In the genomic region with DNA sequence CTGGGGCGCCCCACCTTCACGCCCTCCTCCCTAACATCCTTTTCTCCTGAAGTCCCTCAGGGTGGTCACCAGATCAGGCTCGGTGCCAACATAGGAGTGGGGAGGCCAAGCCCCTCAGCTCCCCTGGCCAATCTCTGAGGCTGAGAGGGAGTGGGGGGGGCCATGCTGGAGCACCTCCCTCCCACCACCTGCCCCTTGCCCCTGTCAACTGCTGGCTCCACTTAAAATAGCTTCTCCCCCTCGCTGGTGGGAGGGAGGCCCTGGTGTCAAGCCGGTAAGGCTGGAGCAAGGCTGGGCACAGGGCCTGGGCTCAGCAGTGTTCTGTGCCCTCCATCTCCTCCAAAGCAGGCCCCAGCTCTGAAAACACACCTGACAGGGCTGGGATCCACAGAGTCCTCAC, we compare ENCODE assay signal across 9 cellular contexts. TPM values are rescaled to one million over a fixed set of nuclear protein-coding genes. Genes with fewer than 3 reads are reported as not detected.
A peak's percentile ranks its signal among the peaks of the same experiment; 100 is the strongest.
DNase-seq lines count a peak whose midpoint lies in the region; ATAC-seq, FAIRE-seq and TF ChIP-seq lines count a peak whose summit lies in the region.
"Had no signal": no experiment of that assay in that cellular context is flagged by ENCODE, and none has a peak within 500 bp of the region (broad histone marks: within the 10 kb centered on the region; RNA-seq: fewer than 3 reads in every experiment).

No MANE protein-coding gene starts in this region.

- H3K36me3 Mint-ChIP-seq in HFFc6 (ENCODE audit: low read depth) = no peaks in the 10 kb centered on the region

- H3K9me3 ChIP-seq in body of pancreas = no peaks in the 10 kb centered on the region
- H3K9me3 ChIP-seq in kidney (ENCODE audit: control insufficient read depth in 1 of 2, low read length in 2 of 2) = no peaks in the 10 kb centered on the region
- H3K9me3 ChIP-seq in stomach smooth muscle (ENCODE audit: control insufficient read depth in 2 of 2, low read length in 2 of 2) = no peaks in the 10 kb centered on the region

- no peaks in the 10 kb centered on the region for H3K36me3 ChIP-seq in body of pancreas (replicated peaks in 1 of 2; ENCODE audit: insufficient read depth in 1 of 2, low read depth in 2 of 2)
- H3K36me3 ChIP-seq in kidney (ENCODE audit: control insufficient read depth in 1 of 2, insufficient read depth in 2 of 2, low read length in 2 of 2) = no peaks in the 10 kb centered on the region
- H3K36me3 ChIP-seq in stomach smooth muscle (ENCODE audit: control insufficient read depth in 2 of 2, insufficient read depth in 2 of 2, low read length in 2 of 2) = no peaks in the 10 kb centered on the region

- H3K27ac ChIP-seq in body of pancreas (peak overlapping the region in 3 of 4 donors; percentile 85 to 91 (median 89)), kidney (ENCODE audit: low read depth in 2 of 2, low read length in 2 of 2) (peak overlapping the region; percentile 6 to 63), stomach smooth muscle (ENCODE audit: low read length) (peak overlapping the region; percentile 91)

- no peaks in the 10 kb centered on the region for H3K9me3 Mint-ChIP-seq in HFFc6

- no peak for FAIRE-seq in kidney (lab: Jason Lieb, UNC)

- no peak for TF ChIP-seq CTCF in HFFc6 (IDR thresholded peaks at IDR 0.05)
- TF ChIP-seq CTCF in body of pancreas (IDR thresholded peaks at IDR 0.05) = no peak
- TF ChIP-seq CTCF in kidney (IDR thresholded peaks at IDR 0.05; ENCODE audit: borderline replicate concordance, extremely low read depth, insufficient read depth) = no peak

- H3K27me3 Mint-ChIP-seq in HFFc6 (ENCODE audit: insufficient read depth) = peaks cover 5% of the 10 kb centered on the region

- TF ChIP-seq POLR2A in body of pancreas (IDR thresholded peaks at IDR 0.05) = no peak

- WGBS in body of pancreas, 2 donors = 42 to 58% methylated on average over 2 to 5 of the region's 5 CpGs

- H3K4me3 ChIP-seq in body of pancreas (no peak overlapping the region), kidney (ENCODE audit: low read length in 2 of 2) (no peak overlapping the region), stomach smooth muscle (ENCODE audit: low read length in 2 of 2) (peak overlapping the region; percentile 19 to 55)

- H3K27me3 ChIP-seq in body of pancreas (no peaks in the 10 kb centered on the region), stomach smooth muscle (ENCODE audit: control insufficient read depth in 1 of 2, insufficient read depth in 2 of 2, low read length in 2 of 2) (no peaks in the 10 kb centered on the region)

- DNase-seq in HFFc6 (no peak), body of pancreas (no peak), kidney (no peak), NCI-H1417 treated with DMSO at 0.1 percent for 48 hours (lab: John Stamatoyannopoulos, UW) (no peak), KG1 (lab: John Stamatoyannopoulos, UW) (no peak)
- no peak for DNase-seq in effector CD4-positive, alpha-beta T cell
- DNase-seq: NCI-H187 treated with DMSO at 0.1 percent for 48 hours had no signal

- peaks cover 52% of the 10 kb centered on the region for H3K4me1 Mint-ChIP-seq in HFFc6 (ENCODE audit: low read depth)

- H3K27ac Mint-ChIP-seq in HFFc6 = peak overlapping the region; percentile 93

- H3K9ac ChIP-seq in kidney (ENCODE audit: low read length in 2 of 2) (no peak overlapping the region), stomach smooth muscle (ENCODE audit: low read length in 2 of 2) (peak overlapping the region; percentile 45 to 51)

- H3K4me3 Mint-ChIP-seq in HFFc6 = peak overlapping the region; percentile 42

- intact Hi-C loops in body of pancreas (cut with DNase I) = no loop called here
- intact Hi-C loops in kidney (cut with DNase I) = no loop called here

- no peak for ATAC-seq in body of pancreas
- ATAC-seq in HG03439 (IDR thresholded peaks at IDR 0.05; ENCODE audit: unreplicated experiment) = no peak

- H3K4me1 ChIP-seq in body of pancreas = peaks cover 85% of the 10 kb centered on the region
- peaks cover 40 to 68% of the 10 kb centered on the region in 2 donors for H3K4me1 ChIP-seq in kidney (ENCODE audit: control insufficient read depth in 1 of 2, insufficient read depth in 1 of 2, low read depth in 1 of 2, low read length in 2 of 2)
- peaks cover 85% of the 10 kb centered on the region for H3K4me1 ChIP-seq in stomach smooth muscle (ENCODE audit: control insufficient read depth, insufficient read depth, low read length)

RNA-seq across cellular contexts. Expression of a gene that starts 4.9 kb away (rescaled TPM):
- 100 to 1,000 TPM; 280 to 370 (median 291) TPM for total RNA-seq in HFFc6 (2021; fragmentation: NEBNext Ultra II Directional; extraction: Animal tissue kit (Norgen Biotek cat#: 25700))
- 100 to 1,000 TPM; 113 to 140 TPM for total RNA-seq in body of pancreas
- 383 TPM for total RNA-seq in kidney
- polyA plus RNA-seq in kidney (ENCODE audit: insufficient read depth, low read depth, low replicate concordance) = 128 TPM

RNA-seq across cellular contexts. Expression of a gene that starts 24.2 kb away (rescaled TPM):
- total RNA-seq in HFFc6 (2021; fragmentation: NEBNext Ultra II Directional; extraction: Animal tissue kit (Norgen Biotek cat#: 25700)) = 1 to 10 TPM; 1.4 to 2.5 (median 1.9) TPM
- total RNA-seq in body of pancreas (1 to 10 TPM; 3.4 to 7.3 TPM), kidney (16.7 TPM)
- polyA plus RNA-seq in kidney (ENCODE audit: insufficient read depth, low read depth, low replicate concordance) = 14.5 TPM

RNA-seq across cellular contexts. Expression of a gene that starts 32.4 kb away (rescaled TPM):
- 10 to 100 TPM in 1 of 6 experiments, 1 to 10 TPM in 5; 6.0 to 10.2 (median 7.8) TPM for total RNA-seq in HFFc6 (2021; fragmentation: NEBNext Ultra II Directional; extraction: Animal tissue kit (Norgen Biotek cat#: 25700))
- total RNA-seq in body of pancreas (1 to 10 TPM; 3.0 to 3.6 TPM), kidney (18.3 TPM)
- polyA plus RNA-seq in kidney (ENCODE audit: insufficient read depth, low read depth, low replicate concordance) = 11.4 TPM

RNA-seq across cellular contexts. Expression of a gene that starts 40.6 kb away (rescaled TPM):
- 10 to 100 TPM; 41.9 to 47.0 (median 43.6) TPM for total RNA-seq in HFFc6 (2021; fragmentation: NEBNext Ultra II Directional; extraction: Animal tissue kit (Norgen Biotek cat#: 25700))
- total RNA-seq in body of pancreas (10 to 100 TPM; 48.8 to 53.4 TPM), kidney (53.8 TPM)
- 39.4 TPM for polyA plus RNA-seq in kidney (ENCODE audit: insufficient read depth, low read depth, low replicate concordance)

RNA-seq across cellular contexts. Expression of a gene that starts 41.1 kb away (rescaled TPM):
- 10 to 100 TPM; 31.4 to 39.5 (median 34.1) TPM for total RNA-seq in HFFc6 (2021; fragmentation: NEBNext Ultra II Directional; extraction: Animal tissue kit (Norgen Biotek cat#: 25700))
- total RNA-seq in body of pancreas (1 to 10 TPM; 3.9 to 4.6 TPM), kidney (15.9 TPM)
- 13.4 TPM for polyA plus RNA-seq in kidney (ENCODE audit: insufficient read depth, low read depth, low replicate concordance)

Comparison
In these comparisons a context has a peak if more than half of its experiments do, and no peak if none do; other contexts are left out.
1. H3K27ac ChIP-seq: peak in every context shown above with its lines; median percentile 91 in stomach smooth muscle; 89 in body of pancreas; 34 in kidney.
2. H3K4me3 ChIP-seq: peak in stomach smooth muscle (2 of 2); none in body of pancreas (0 of 2) and kidney (0 of 2).
3. H3K9ac ChIP-seq: peak in stomach smooth muscle (2 of 2); none in kidney (0 of 2).